Comparison of ENCODE assay signal across 21 cellular contexts in the genomic region with DNA sequence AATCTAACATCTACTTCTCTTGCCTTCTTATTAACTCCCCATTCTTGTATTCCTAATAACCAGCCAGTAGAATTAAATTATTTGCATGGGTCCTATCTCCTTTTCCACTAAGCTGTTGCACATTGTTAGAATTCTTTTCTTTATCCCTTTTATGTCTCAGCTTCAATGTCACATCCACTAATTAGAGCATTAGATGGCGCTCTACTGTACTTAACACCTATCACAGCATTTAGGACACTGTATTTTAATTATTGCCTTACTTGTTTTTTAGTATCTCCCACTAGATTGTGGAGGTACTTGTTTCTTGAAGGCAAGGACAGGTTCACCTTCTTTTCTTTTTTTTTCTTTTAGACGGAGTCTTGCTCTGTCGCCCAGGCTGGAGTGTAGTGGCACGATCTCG. TPM values are rescaled to one million over a fixed set of nuclear protein-coding genes. Genes with fewer than 3 reads are reported as not detected.
DNase-seq lines count a peak whose midpoint lies in the region; ATAC-seq and TF ChIP-seq lines count a peak whose summit lies in the region.
"Had no signal": no experiment of that assay in that cellular context is flagged by ENCODE, and none has a peak within 500 bp of the region (broad histone marks: within the 10 kb centered on the region; RNA-seq: fewer than 3 reads in every experiment).

No MANE protein-coding gene starts in this region.

- 94% methylated on average over 5 of the region's 5 CpGs; no CpG with 5 or more reads in 1 of the 2 experiments for WGBS in endodermal cell (ENCODE audit: insufficient coverage in 1 of 2, insufficient read length in 1 of 2), 2 experiments

- H3K27me3 ChIP-seq in Karpas-422 (ENCODE audit: low read length), result no peaks in the 10 kb centered on the region
- H3K27me3 ChIP-seq in endodermal cell (ENCODE audit: control insufficient read depth, insufficient read depth, low read length, poor library complexity, severe bottlenecking), result no peaks in the 10 kb centered on the region
- H3K27me3 ChIP-seq in dorsolateral prefrontal cortex, result no peaks in the 10 kb centered on the region
- H3K27me3 ChIP-seq: left lung, sigmoid colon had no signal

- H3K9ac ChIP-seq in Karpas-422 (ENCODE audit: low read length) (no peak overlapping the region), endodermal cell (ENCODE audit: extremely low read depth, low read length, poor library complexity, severe bottlenecking) (no peak overlapping the region)

- H3K36me3 Mint-ChIP-seq in natural killer cell, result peaks cover 6% of the 10 kb centered on the region
- H3K36me3 Mint-ChIP-seq in natural killer cell treated with Interleukin-12 subunit alpha and Interleukin-12 subunit beta and Interleukin-15 and Interleukin-18, amount 100 ng/mL, for 72 hours, result peaks cover 6% of the 10 kb centered on the region
- H3K36me3 Mint-ChIP-seq in endodermal cell (ENCODE audit: low read depth), result peaks cover 23% of the 10 kb centered on the region

- H3K4me2 ChIP-seq in Karpas-422 (ENCODE audit: low read depth, low read length, poor library complexity, severe bottlenecking), result no peak overlapping the region

- H2AFZ ChIP-seq in Karpas-422 (ENCODE audit: low read length), result no peak overlapping the region

- H3K4me1 ChIP-seq in Karpas-422 (ENCODE audit: low read length) (peaks cover 27% of the 10 kb centered on the region), endodermal cell (ENCODE audit: control insufficient read depth, insufficient read depth, low read length) (peaks cover 7% of the 10 kb centered on the region)

- H3K36me3 ChIP-seq in Karpas-422 (ENCODE audit: insufficient read depth, low read length) (peaks cover 34% of the 10 kb centered on the region; the same call in 1 of the 2 replicates), endodermal cell (ENCODE audit: control insufficient read depth, insufficient read depth, low read length) (peaks cover 27% of the 10 kb centered on the region)

- H3K4me3 ChIP-seq in Karpas-422 (ENCODE audit: low read length), result no peak overlapping the region
- H3K4me3 ChIP-seq in endodermal cell (ENCODE audit: low read length), result no peak overlapping the region
- no peak overlapping the region for H3K4me3 ChIP-seq in dorsolateral prefrontal cortex
- H3K4me3 ChIP-seq: left lung, sigmoid colon had no signal

- H3K27ac ChIP-seq in Karpas-422 (ENCODE audit: low read length), result no peak overlapping the region
- no peak overlapping the region for H3K27ac ChIP-seq in endodermal cell (ENCODE audit: low read depth, low read length)
- H3K27ac ChIP-seq in dorsolateral prefrontal cortex, result no peak overlapping the region
- H3K27ac ChIP-seq: left lung, sigmoid colon had no signal

- no peaks in the 10 kb centered on the region for H3K9me3 ChIP-seq in Karpas-422 (ENCODE audit: low read length)
- H3K9me3 ChIP-seq in endodermal cell (ENCODE audit: control insufficient read depth, low read length), result no peaks in the 10 kb centered on the region
- H3K9me3 ChIP-seq: left lung, sigmoid colon had no signal

- peak overlapping the region; percentile 39 to 43 for H3K27ac Mint-ChIP-seq in natural killer cell
- no peak overlapping the region for H3K27ac Mint-ChIP-seq in natural killer cell treated with Interleukin-12 subunit alpha and Interleukin-12 subunit beta and Interleukin-15 and Interleukin-18, amount 100 ng/mL, for 72 hours
- no peak overlapping the region for H3K27ac Mint-ChIP-seq in endodermal cell
- H3K27ac Mint-ChIP-seq: activated naive CD4-positive, alpha-beta T cell treated with anti-CD3 and anti-CD28 coated beads, Interleukin-2, amount 10 ng/mL, durations not matched to agents 7 days and 5 days; type B pancreatic cell had no signal

- intact Hi-C loops in natural killer cell (cut with micrococcal nuclease) (loop anchor here (5.0 kb wide), 1 partner anchor 521 kb away; no protein-coding TSS in a partner anchor), dorsolateral prefrontal cortex (cut with DNase I) (no loop called here)

- TF ChIP-seq CTCF in natural killer cell (IDR thresholded peaks at IDR 0.05), result no peak
- TF ChIP-seq CTCF in endodermal cell (conservative IDR thresholded peaks at IDR 0.05), result peak; percentile 26
- TF ChIP-seq CTCF in dorsolateral prefrontal cortex (IDR thresholded peaks at IDR 0.05 in 54 of 56, conservative IDR thresholded peaks at IDR 0.05 in 2 of 56; ENCODE audit: low read depth in 1 of 56, partially characterized antibody in 56 of 56), result no peak

- H3K4me1 Mint-ChIP-seq in natural killer cell (peaks cover under 1 to 48% of the 10 kb centered on the region in 2 donors), endodermal cell (peaks cover 13% of the 10 kb centered on the region)
- peaks cover 29 to 30% of the 10 kb centered on the region in 2 donors for H3K4me1 Mint-ChIP-seq in natural killer cell treated with Interleukin-12 subunit alpha and Interleukin-12 subunit beta and Interleukin-15 and Interleukin-18, amount 100 ng/mL, for 72 hours (ENCODE audit: low read depth in 2 of 2)

- DNase-seq in natural killer cell, result no peak
- no peak for DNase-seq in natural killer cell treated with Interleukin-12 subunit alpha and Interleukin-12 subunit beta and Interleukin-15 and Interleukin-18, amount 100 ng/mL, for 72 hours (ENCODE audit: low spot score)
- peak; percentile 52 for DNase-seq in Karpas-422
- no peak for DNase-seq in endodermal cell
- no peak for DNase-seq in AG20443 (ENCODE audit: low spot score)
- DNase-seq in dorsolateral prefrontal cortex, result no peak
- DNase-seq: activated naive CD4-positive, alpha-beta T cell treated with anti-CD3 and anti-CD28 coated beads, Interleukin-2, amount 10 ng/mL, durations not matched to agents 7 days and 5 days; activated T-cell treated with anti-CD3 and anti-CD28 coated beads, Interleukin-2, amount 50 U/mL, for 48 hours; CD4-positive, CD25-positive, alpha-beta regulatory T cell; H7; IMR-90; left lung; midbrain; NCI-H1694 treated with DMSO at 0.1 percent for 48 hours; Right ventricle myocardium superior; sigmoid colon; stimulated activated CD8-positive, alpha-beta memory T cell treated with anti-CD3 and anti-CD28 coated beads, Interleukin-4, amount 100 ng/mL, for 48 hours had no signal

- no peak overlapping the region for H3K4me3 Mint-ChIP-seq in natural killer cell
- H3K4me3 Mint-ChIP-seq in natural killer cell treated with Interleukin-12 subunit alpha and Interleukin-12 subunit beta and Interleukin-15 and Interleukin-18, amount 100 ng/mL, for 72 hours, result no peak overlapping the region
- no peak overlapping the region for H3K4me3 Mint-ChIP-seq in endodermal cell
- H3K4me3 Mint-ChIP-seq: activated naive CD4-positive, alpha-beta T cell treated with anti-CD3 and anti-CD28 coated beads, Interleukin-2, amount 10 ng/mL, durations not matched to agents 7 days and 5 days; type B pancreatic cell had no signal

- H3K27me3 Mint-ChIP-seq in natural killer cell (ENCODE audit: low read depth in 2 of 2) (no peaks in the 10 kb centered on the region), endodermal cell (ENCODE audit: insufficient read depth) (no peaks in the 10 kb centered on the region)
- H3K27me3 Mint-ChIP-seq in natural killer cell treated with Interleukin-12 subunit alpha and Interleukin-12 subunit beta and Interleukin-15 and Interleukin-18, amount 100 ng/mL, for 72 hours, result no peaks in the 10 kb centered on the region
- H3K27me3 Mint-ChIP-seq: activated naive CD4-positive, alpha-beta T cell treated with anti-CD3 and anti-CD28 coated beads, Interleukin-2, amount 10 ng/mL, durations not matched to agents 7 days and 5 days; CD4-positive, CD25-positive, alpha-beta regulatory T cell; type B pancreatic cell had no signal

- peaks cover 40% of the 10 kb centered on the region for H3K79me2 ChIP-seq in Karpas-422 (ENCODE audit: low read length)

- H3K9me3 Mint-ChIP-seq in natural killer cell (no peaks in the 10 kb centered on the region), endodermal cell (no peaks in the 10 kb centered on the region)
- H3K9me3 Mint-ChIP-seq in natural killer cell treated with Interleukin-12 subunit alpha and Interleukin-12 subunit beta and Interleukin-15 and Interleukin-18, amount 100 ng/mL, for 72 hours, result no peaks in the 10 kb centered on the region
- H3K9me3 Mint-ChIP-seq: activated naive CD4-positive, alpha-beta T cell treated with anti-CD3 and anti-CD28 coated beads, Interleukin-2, amount 10 ng/mL, durations not matched to agents 7 days and 5 days; type B pancreatic cell had no signal

- H3K9me2 ChIP-seq in Karpas-422 (replicated peaks; ENCODE audit: insufficient read depth, low read length), result no peaks in the 10 kb centered on the region

- no peak for ATAC-seq in natural killer cell
- no peak for ATAC-seq in natural killer cell treated with Interleukin-12 subunit alpha and Interleukin-12 subunit beta and Interleukin-15 and Interleukin-18, amount 100 ng/mL, for 72 hours
- ATAC-seq in GM21717 (IDR thresholded peaks at IDR 0.05; ENCODE audit: unreplicated experiment), result no peak
- ATAC-seq in GM19452 (IDR thresholded peaks at IDR 0.05; ENCODE audit: unreplicated experiment), result no peak
- ATAC-seq: left lung had no signal

- H4K20me1 ChIP-seq in Karpas-422 (ENCODE audit: insufficient read depth, low read depth, low read length), result no peaks in the 10 kb centered on the region

RNA-seq across cellular contexts. Expression of gene LIPT1, which starts 3.8 kb away (rescaled TPM):
- 10 to 100 TPM; 12.0 to 21.4 (median 17.3) TPM for total RNA-seq in natural killer cell
- 1 to 10 TPM; 4.2 to 6.7 TPM for total RNA-seq in natural killer cell treated with Interleukin-12 subunit alpha and Interleukin-12 subunit beta and Interleukin-15 and Interleukin-18, amount 100 ng/mL, for 72 hours
- 22.0 and 42.0 TPM in 2 replicates for total RNA-seq in Karpas-422 (2014; rRNA removed; shearing (Covaris generic); ENCODE audit: low replicate concordance)
- 10 to 100 TPM in 1 of 2 donors, 1 to 10 TPM in 1; 8.0 to 12.2 TPM for total RNA-seq in endodermal cell
- polyA plus RNA-seq in endodermal cell (2013, experiment 1 of 2), result 11.6 TPM
- 7.5 TPM for polyA plus RNA-seq in endodermal cell (2013, experiment 2 of 2)
- total RNA-seq in dorsolateral prefrontal cortex, result 10 to 100 TPM in 78 of 120 experiments, 1 to 10 TPM in 42; 3.8 to 24.2 (median 11.3) TPM

RNA-seq across cellular contexts. Expression of gene TSGA10, which starts 3.9 kb away (rescaled TPM):
- total RNA-seq in natural killer cell, result 10 to 100 TPM in 2 of 3 donors, 1 to 10 TPM in 1; 8.4 to 16.0 (median 11.5) TPM
- 1 to 10 TPM; 7.9 to 8.6 TPM for total RNA-seq in natural killer cell treated with Interleukin-12 subunit alpha and Interleukin-12 subunit beta and Interleukin-15 and Interleukin-18, amount 100 ng/mL, for 72 hours
- total RNA-seq in Karpas-422 (2014; rRNA removed; shearing (Covaris generic); ENCODE audit: low replicate concordance), result 9.9 and 12.7 TPM in 2 replicates
- total RNA-seq in endodermal cell, result 10 to 100 TPM in 1 of 2 donors, 1 to 10 TPM in 1; 7.8 to 12.4 TPM
- 4.5 TPM for polyA plus RNA-seq in endodermal cell (2013, experiment 1 of 2)
- polyA plus RNA-seq in endodermal cell (2013, experiment 2 of 2), result 3.3 TPM
- 10 to 100 TPM; 18.6 to 47.7 (median 28.7) TPM for total RNA-seq in dorsolateral prefrontal cortex

RNA-seq across cellular contexts. Expression of gene C2orf15, which starts 17.1 kb away (rescaled TPM):
- total RNA-seq in natural killer cell (1 to 10 TPM; 1.3 to 2.6 (median 1.9) TPM), endodermal cell (1 to 10 TPM; 3.1 to 6.5 TPM), dorsolateral prefrontal cortex (1 to 10 TPM in 118 of 120 experiments, under 1 TPM in 2; 0.81 to 5.3 (median 2.5) TPM)
- total RNA-seq in natural killer cell treated with Interleukin-12 subunit alpha and Interleukin-12 subunit beta and Interleukin-15 and Interleukin-18, amount 100 ng/mL, for 72 hours, result not detected
- 1.4 and 2.0 TPM in 2 replicates for total RNA-seq in Karpas-422 (2014; rRNA removed; shearing (Covaris generic); ENCODE audit: low replicate concordance)
- 2.0 TPM for polyA plus RNA-seq in endodermal cell (2013, experiment 1 of 2)
- 1.9 TPM for polyA plus RNA-seq in endodermal cell (2013, experiment 2 of 2)
- total RNA-seq: fibroblast of villous mesenchyme, sigmoid colon had no signal
- polyA plus RNA-seq: IMR-90 had no signal

RNA-seq across cellular contexts. Expression of gene MITD1, which starts 22.3 kb away (rescaled TPM):
- total RNA-seq in natural killer cell (10 to 100 TPM; 22.9 to 33.6 (median 26.7) TPM), endodermal cell (10 to 100 TPM; 39.2 to 47.3 TPM), dorsolateral prefrontal cortex (10 to 100 TPM in 119 of 120 experiments, 1 to 10 TPM in 1; 7.5 to 42.1 (median 22.0) TPM)
- total RNA-seq in natural killer cell treated with Interleukin-12 subunit alpha and Interleukin-12 subunit beta and Interleukin-15 and Interleukin-18, amount 100 ng/mL, for 72 hours, result 10 to 100 TPM; 36.1 to 44.2 TPM
- 28.4 and 55.6 TPM in 2 replicates for total RNA-seq in Karpas-422 (2014; rRNA removed; shearing (Covaris generic); ENCODE audit: low replicate concordance)
- polyA plus RNA-seq in endodermal cell (2013, experiment 1 of 2), result 45.1 TPM
- 42.1 TPM for polyA plus RNA-seq in endodermal cell (2013, experiment 2 of 2)

RNA-seq across cellular contexts. Expression of gene MRPL30, which starts 22.4 kb away (rescaled TPM):
- total RNA-seq in natural killer cell, result 10 to 100 TPM; 16.0 to 18.6 (median 16.9) TPM
- 10 to 100 TPM; 19.3 to 22.4 TPM for total RNA-seq in natural killer cell treated with Interleukin-12 subunit alpha and Interleukin-12 subunit beta and Interleukin-15 and Interleukin-18, amount 100 ng/mL, for 72 hours
- 32.1 and 47.1 TPM in 2 replicates for total RNA-seq in Karpas-422 (2014; rRNA removed; shearing (Covaris generic); ENCODE audit: low replicate concordance)
- total RNA-seq in endodermal cell, result 10 to 100 TPM; 39.8 to 46.1 TPM
- 51.2 TPM for polyA plus RNA-seq in endodermal cell (2013, experiment 1 of 2)
- 47.2 TPM for polyA plus RNA-seq in endodermal cell (2013, experiment 2 of 2)
- total RNA-seq in dorsolateral prefrontal cortex, result 10 to 100 TPM; 18.6 to 44.3 (median 31.2) TPM

Comparison
In these comparisons a context has a peak if more than half of its experiments do, and no peak if none do; other contexts are left out.
1. H3K27ac Mint-ChIP-seq: peak in natural killer cell (2 of 2); none in natural killer cell treated with Interleukin-12 subunit alpha and Interleukin-12 subunit beta and Interleukin-15 and Interleukin-18, amount 100 ng/mL, for 72 hours (0 of 2) and endodermal cell (single experiment).